20 cellular contexts compared by ENCODE assay signal in the genomic region with DNA sequence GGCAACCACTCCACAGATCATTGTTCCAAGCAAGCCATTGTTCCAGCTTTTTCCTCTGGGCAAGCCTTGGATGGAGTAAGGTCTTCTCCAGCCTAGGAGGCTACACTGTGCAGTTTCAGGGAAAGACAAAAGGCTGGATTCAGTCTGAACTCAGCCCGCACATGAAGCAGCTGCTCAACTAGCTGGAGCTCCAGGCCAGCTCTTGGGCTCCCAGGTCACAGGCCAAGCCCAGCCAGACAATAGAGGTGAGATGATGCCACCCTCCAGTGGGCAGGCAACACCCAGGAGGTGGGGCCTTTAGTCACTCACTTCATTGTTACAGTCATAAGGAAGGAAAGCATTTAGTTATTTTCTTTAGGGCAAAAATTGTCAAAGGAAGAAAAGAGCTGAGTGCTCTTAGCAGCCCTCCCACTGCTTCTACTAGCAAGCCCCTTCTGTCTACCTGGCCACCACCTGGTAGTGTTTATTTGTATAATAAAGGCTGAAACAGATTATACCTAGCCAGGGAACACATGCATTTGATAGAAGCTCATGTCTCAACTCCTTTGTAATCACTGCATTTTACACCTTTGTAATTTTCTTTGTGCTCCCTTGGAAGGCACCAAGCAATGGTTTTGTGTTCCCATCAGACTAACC.
DNase-seq lines count a peak whose midpoint lies in the region; ATAC-seq and TF ChIP-seq lines count a peak whose summit lies in the region.
"Had no signal": no experiment of that assay in that cellular context is flagged by ENCODE, and none has a peak within 500 bp of the region (broad histone marks: within the 10 kb centered on the region; RNA-seq: fewer than 3 reads in every experiment).

No MANE protein-coding gene starts in this region.

- no peaks in the 10 kb centered on the region for H3K27me3 Mint-ChIP-seq in GM23338 (ENCODE audit: insufficient read depth, low read depth, poor library complexity)
- H3K27me3 Mint-ChIP-seq: activated CD4-positive, alpha-beta memory T cell treated with anti-CD3 and anti-CD28 coated beads, Interleukin-2, amount 10 ng/mL, durations not matched to agents 7 days and 5 days; stimulated activated memory B cell treated with anti-CD40 and anti-IgM and Interleukin-4, amounts not matched to agents 10 μg/mL and 1 μg/mL and 100 μg/mL, for 72 hours had no signal

- H3K27ac ChIP-seq in GM23338 (ENCODE audit: low read depth) = no peak overlapping the region
- no peak overlapping the region for H3K27ac ChIP-seq in colonic mucosa
- H3K27ac ChIP-seq: cardiac muscle cell, pancreas had no signal

- H3K36me3 ChIP-seq in GM23338 (ENCODE audit: insufficient read depth) (no peaks in the 10 kb centered on the region), colonic mucosa (no peaks in the 10 kb centered on the region), mucosa of descending colon (ENCODE audit: low read depth) (no peaks in the 10 kb centered on the region)
- H3K36me3 ChIP-seq: cardiac muscle cell, pancreas had no signal

- H3K9me3 Mint-ChIP-seq in GM23338 = no peaks in the 10 kb centered on the region
- H3K9me3 Mint-ChIP-seq: activated CD4-positive, alpha-beta memory T cell treated with anti-CD3 and anti-CD28 coated beads, Interleukin-2, amount 10 ng/mL, durations not matched to agents 7 days and 5 days; CD8-positive, alpha-beta T cell had no signal

- no peaks in the 10 kb centered on the region for H3K36me3 Mint-ChIP-seq in GM23338 (ENCODE audit: low read depth)
- H3K36me3 Mint-ChIP-seq: CD8-positive, alpha-beta T cell; naive thymus-derived CD8-positive, alpha-beta T cell; stimulated activated memory B cell treated with anti-CD40 and anti-IgM and Interleukin-4, amounts not matched to agents 10 μg/mL and 1 μg/mL and 100 μg/mL, for 72 hours had no signal

- peak; percentile 90 for ATAC-seq in GM23338
- peak; percentile 99 for ATAC-seq in mucosa of descending colon
- no peak for ATAC-seq in HG02981 (IDR thresholded peaks at IDR 0.05; ENCODE audit: unreplicated experiment)
- ATAC-seq: CD8-positive, alpha-beta T cell; naive thymus-derived CD8-positive, alpha-beta T cell; pancreas; stimulated activated memory B cell treated with anti-CD40 and anti-IgM and Interleukin-4, amounts not matched to agents 10 μg/mL and 1 μg/mL and 100 μg/mL, for 72 hours had no signal

- peak overlapping the region; percentile 72; the same call in 1 of the 2 replicates for H2AFZ ChIP-seq in GM23338

- no peak for DNase-seq in GM23338 (ENCODE audit: low spot score)
- DNase-seq in NCI-H187 treated with DMSO at 0.1 percent for 48 hours (lab: John Stamatoyannopoulos, UW) = peak; percentile 22
- DNase-seq in colonic mucosa = peak; percentile 49
- peak; percentile 58 to 60 (median 60) for DNase-seq in mucosa of descending colon
- no peak for DNase-seq in activated CD4-positive, CD25-positive, alpha-beta regulatory T cell (lab: John Stamatoyannopoulos, UW)
- no peak for DNase-seq in stimulated activated CD8-positive, alpha-beta memory T cell treated with anti-CD3 and anti-CD28 coated beads, Interleukin-4, amount 100 ng/mL, for 48 hours
- DNase-seq: activated CD4-positive, alpha-beta memory T cell treated with anti-CD3 and anti-CD28 coated beads, Interleukin-2, amount 10 ng/mL, durations not matched to agents 7 days and 5 days; activated naive CD4-positive, alpha-beta T cell treated with Interleukin-2 at 50 U/mL for 16 hours; amniotic stem cell; CD8-positive, alpha-beta T cell; EL; HCEC 1CT; mesenchymal stem cell; naive thymus-derived CD8-positive, alpha-beta T cell; NCI-H1092; pancreas; SK-N-SH had no signal

- no peak overlapping the region for H3K4me3 ChIP-seq in GM23338
- H3K4me3 ChIP-seq in colonic mucosa = no peak overlapping the region
- H3K4me3 ChIP-seq in mucosa of descending colon = no peak overlapping the region
- H3K4me3 ChIP-seq: cardiac muscle cell, pancreas had no signal

- H3K4me2 ChIP-seq in GM23338 = no peak overlapping the region
- H3K4me2 ChIP-seq: SK-N-SH had no signal

- H3K27me3 ChIP-seq in GM23338 (ENCODE audit: insufficient read depth) (no peaks in the 10 kb centered on the region), colonic mucosa (no peaks in the 10 kb centered on the region)
- H3K27me3 ChIP-seq: cardiac muscle cell, pancreas had no signal

- no peak overlapping the region for H3K27ac Mint-ChIP-seq in GM23338
- H3K27ac Mint-ChIP-seq: activated CD4-positive, alpha-beta memory T cell treated with anti-CD3 and anti-CD28 coated beads, Interleukin-2, amount 10 ng/mL, durations not matched to agents 7 days and 5 days; CD8-positive, alpha-beta T cell; naive thymus-derived CD8-positive, alpha-beta T cell; stimulated activated memory B cell treated with anti-CD40 and anti-IgM and Interleukin-4, amounts not matched to agents 10 μg/mL and 1 μg/mL and 100 μg/mL, for 72 hours had no signal

- H3K9me3 ChIP-seq in colonic mucosa = no peaks in the 10 kb centered on the region
- H3K9me3 ChIP-seq in mucosa of descending colon = no peaks in the 10 kb centered on the region
- H3K9me3 ChIP-seq: pancreas, SK-N-SH had no signal

- no peaks in the 10 kb centered on the region for H3K79me2 ChIP-seq in GM23338 (replicated peaks; ENCODE audit: insufficient read depth)

- H3K9me2 ChIP-seq in GM23338 (ENCODE audit: insufficient read depth) = peaks cover 10% of the 10 kb centered on the region; the same call in 1 of the 2 replicates
- H3K9me2 ChIP-seq: SK-N-SH had no signal

- peak overlapping the region in 1 of 2 donors; percentile 2 for H3K9ac ChIP-seq in colonic mucosa (ENCODE audit: low read depth in 2 of 2, low read length in 2 of 2)
- H3K9ac ChIP-seq: SK-N-SH had no signal

- TF ChIP-seq CTCF in GM23338 (conservative IDR thresholded peaks at IDR 0.05; ENCODE audit: low read depth in 2 of 2) (no peak), colonic mucosa (IDR thresholded peaks at IDR 0.05) (no peak), mucosa of descending colon (IDR thresholded peaks at IDR 0.05) (no peak)

- no peaks in the 10 kb centered on the region for H3F3A ChIP-seq in GM23338 (replicated peaks; ENCODE audit: low read depth)

- H3K4me1 Mint-ChIP-seq in GM23338 = peaks cover 11% of the 10 kb centered on the region; the same call in 2 of the 3 replicates
- H3K4me1 Mint-ChIP-seq: activated CD4-positive, alpha-beta memory T cell treated with anti-CD3 and anti-CD28 coated beads, Interleukin-2, amount 10 ng/mL, durations not matched to agents 7 days and 5 days; naive thymus-derived CD8-positive, alpha-beta T cell; stimulated activated memory B cell treated with anti-CD40 and anti-IgM and Interleukin-4, amounts not matched to agents 10 μg/mL and 1 μg/mL and 100 μg/mL, for 72 hours had no signal

- H3K4me3 Mint-ChIP-seq in GM23338 = no peak overlapping the region
- H3K4me3 Mint-ChIP-seq: activated CD4-positive, alpha-beta memory T cell treated with anti-CD3 and anti-CD28 coated beads, Interleukin-2, amount 10 ng/mL, durations not matched to agents 7 days and 5 days; CD8-positive, alpha-beta T cell; naive thymus-derived CD8-positive, alpha-beta T cell; stimulated activated memory B cell treated with anti-CD40 and anti-IgM and Interleukin-4, amounts not matched to agents 10 μg/mL and 1 μg/mL and 100 μg/mL, for 72 hours had no signal

- H4K20me1 ChIP-seq in GM23338 (replicated peaks; ENCODE audit: insufficient read depth) = no peaks in the 10 kb centered on the region

- intact Hi-C loops in colonic mucosa (cut with DNase I) (no loop called here), mucosa of descending colon (cut with DNase I, micrococcal nuclease) (no loop called here)

- H3K4me1 ChIP-seq in GM23338 (ENCODE audit: insufficient read depth) (no peaks in the 10 kb centered on the region), colonic mucosa (no peaks in the 10 kb centered on the region), mucosa of descending colon (ENCODE audit: low read depth) (no peaks in the 10 kb centered on the region)
- H3K4me1 ChIP-seq: pancreas had no signal

TF ChIP-seq in GM23338, 12 proteins besides CTCF, POLR2A, EP300 and RAD21 (continues in another document):
- TF ChIP-seq EZH2 (IDR thresholded peaks at IDR 0.05; ENCODE audit: low read depth, unreplicated experiment) (no peak), STAT1 (IDR thresholded peaks at IDR 0.05; ENCODE audit: unreplicated experiment) (no peak), ETS1 (IDR thresholded peaks at IDR 0.05) (no peak), EZH2phosphoT487 (IDR thresholded peaks at IDR 0.05; ENCODE audit: unreplicated experiment) (no peak), ZNF331 (CRISPR knock-in tag; IDR thresholded peaks at IDR 0.05; ENCODE audit: low read depth) (no peak)
- TF ChIP-seq, protein P1, sequence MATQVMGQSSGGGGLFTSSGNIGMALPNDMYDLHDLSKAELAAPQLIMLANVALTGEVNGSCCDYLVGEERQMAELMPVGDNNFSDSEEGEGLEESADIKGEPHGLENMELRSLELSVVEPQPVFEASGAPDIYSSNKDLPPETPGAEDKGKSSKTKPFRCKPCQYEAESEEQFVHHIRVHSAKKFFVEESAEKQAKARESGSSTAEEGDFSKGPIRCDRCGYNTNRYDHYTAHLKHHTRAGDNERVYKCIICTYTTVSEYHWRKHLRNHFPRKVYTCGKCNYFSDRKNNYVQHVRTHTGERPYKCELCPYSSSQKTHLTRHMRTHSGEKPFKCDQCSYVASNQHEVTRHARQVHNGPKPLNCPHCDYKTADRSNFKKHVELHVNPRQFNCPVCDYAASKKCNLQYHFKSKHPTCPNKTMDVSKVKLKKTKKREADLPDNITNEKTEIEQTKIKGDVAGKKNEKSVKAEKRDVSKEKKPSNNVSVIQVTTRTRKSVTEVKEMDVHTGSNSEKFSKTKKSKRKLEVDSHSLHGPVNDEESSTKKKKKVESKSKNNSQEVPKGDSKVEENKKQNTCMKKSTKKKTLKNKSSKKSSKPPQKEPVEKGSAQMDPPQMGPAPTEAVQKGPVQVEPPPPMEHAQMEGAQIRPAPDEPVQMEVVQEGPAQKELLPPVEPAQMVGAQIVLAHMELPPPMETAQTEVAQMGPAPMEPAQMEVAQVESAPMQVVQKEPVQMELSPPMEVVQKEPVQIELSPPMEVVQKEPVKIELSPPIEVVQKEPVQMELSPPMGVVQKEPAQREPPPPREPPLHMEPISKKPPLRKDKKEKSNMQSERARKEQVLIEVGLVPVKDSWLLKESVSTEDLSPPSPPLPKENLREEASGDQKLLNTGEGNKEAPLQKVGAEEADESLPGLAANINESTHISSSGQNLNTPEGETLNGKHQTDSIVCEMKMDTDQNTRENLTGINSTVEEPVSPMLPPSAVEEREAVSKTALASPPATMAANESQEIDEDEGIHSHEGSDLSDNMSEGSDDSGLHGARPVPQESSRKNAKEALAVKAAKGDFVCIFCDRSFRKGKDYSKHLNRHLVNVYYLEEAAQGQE (IDR thresholded peaks at IDR 0.05; ENCODE audit: unreplicated experiment) = no peak

Comparison
In these comparisons a context has a peak if more than half of its experiments do, and no peak if none do; other contexts are left out.
1. DNase-seq: peak in NCI-H187 treated with DMSO at 0.1 percent for 48 hours (single experiment), colonic mucosa (single experiment) and mucosa of descending colon (3 of 3); none in GM23338 (single experiment), activated CD4-positive, CD25-positive, alpha-beta regulatory T cell (0 of 4) and stimulated activated CD8-positive, alpha-beta memory T cell treated with anti-CD3 and anti-CD28 coated beads, Interleukin-4, amount 100 ng/mL, for 48 hours (single experiment).